Comparison of ENCODE assay signal across 1 cellular context in the genomic region with DNA sequence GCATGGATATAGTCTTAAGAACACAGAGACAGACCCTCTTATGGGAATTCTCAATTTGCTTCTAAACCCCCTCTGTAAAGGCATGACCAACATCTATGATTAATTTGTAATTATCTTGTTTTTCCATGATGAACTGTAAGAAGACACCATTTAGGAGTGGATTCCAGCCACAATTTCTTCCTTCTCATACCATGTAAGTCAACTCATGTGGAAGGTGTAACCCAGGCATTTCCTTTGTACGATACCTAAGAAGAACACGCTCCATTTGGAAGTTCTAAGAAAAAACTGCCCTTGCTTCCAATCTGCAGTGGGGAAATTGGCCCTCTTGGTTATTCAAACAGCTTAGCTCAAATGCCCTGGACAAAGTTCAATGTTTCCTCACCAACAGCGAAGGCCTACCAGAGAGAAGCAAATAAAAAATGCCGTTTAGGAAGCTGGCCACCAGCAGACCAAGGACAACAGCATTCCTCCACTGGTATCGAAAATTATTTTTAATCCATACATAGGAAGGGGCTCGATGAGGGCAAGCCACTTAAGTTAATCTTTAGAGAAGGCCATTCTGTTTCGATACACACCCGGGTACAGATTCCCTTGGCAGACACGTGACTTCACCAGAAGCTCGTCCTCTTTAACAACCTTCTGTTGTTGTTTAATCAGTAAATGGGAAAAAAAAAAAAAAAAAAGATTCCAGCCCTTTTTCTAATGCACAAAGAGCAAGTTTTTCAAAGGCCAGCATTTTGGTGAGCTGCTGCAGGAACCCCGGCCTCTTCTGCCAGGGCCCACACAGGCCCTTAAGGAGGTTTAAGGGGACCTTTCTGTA.
TF ChIP-seq lines count a peak whose summit lies in the region.

No MANE protein-coding gene starts in this region.

TF ChIP-seq in HepG2, 621 proteins besides CTCF, POLR2A, EP300 and RAD21 (continued from another document and continues in another):
- TF ChIP-seq, protein P1, sequence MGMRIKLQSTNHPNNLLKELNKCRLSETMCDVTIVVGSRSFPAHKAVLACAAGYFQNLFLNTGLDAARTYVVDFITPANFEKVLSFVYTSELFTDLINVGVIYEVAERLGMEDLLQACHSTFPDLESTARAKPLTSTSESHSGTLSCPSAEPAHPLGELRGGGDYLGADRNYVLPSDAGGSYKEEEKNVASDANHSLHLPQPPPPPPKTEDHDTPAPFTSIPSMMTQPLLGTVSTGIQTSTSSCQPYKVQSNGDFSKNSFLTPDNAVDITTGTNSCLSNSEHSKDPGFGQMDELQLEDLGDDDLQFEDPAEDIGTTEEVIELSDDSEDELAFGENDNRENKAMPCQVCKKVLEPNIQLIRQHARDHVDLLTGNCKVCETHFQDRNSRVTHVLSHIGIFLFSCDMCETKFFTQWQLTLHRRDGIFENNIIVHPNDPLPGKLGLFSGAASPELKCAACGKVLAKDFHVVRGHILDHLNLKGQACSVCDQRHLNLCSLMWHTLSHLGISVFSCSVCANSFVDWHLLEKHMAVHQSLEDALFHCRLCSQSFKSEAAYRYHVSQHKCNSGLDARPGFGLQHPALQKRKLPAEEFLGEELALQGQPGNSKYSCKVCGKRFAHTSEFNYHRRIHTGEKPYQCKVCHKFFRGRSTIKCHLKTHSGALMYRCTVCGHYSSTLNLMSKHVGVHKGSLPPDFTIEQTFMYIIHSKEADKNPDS (CRISPR knock-in tag; IDR thresholded peaks at IDR 0.05) = no peak
- peak; percentile 50 for TF ChIP-seq SMC3 (IDR thresholded peaks at IDR 0.05; ENCODE audit: low read length)
- no peak for TF ChIP-seq ZNF44 (CRISPR knock-in tag; IDR thresholded peaks at IDR 0.05)
- peak; percentile 11; the same call in 1 of the 2 replicates for TF ChIP-seq FOXJ3 (CRISPR knock-in tag; IDR thresholded peaks at IDR 0.05; ENCODE audit: borderline replicate concordance)
- TF ChIP-seq, protein P2, sequence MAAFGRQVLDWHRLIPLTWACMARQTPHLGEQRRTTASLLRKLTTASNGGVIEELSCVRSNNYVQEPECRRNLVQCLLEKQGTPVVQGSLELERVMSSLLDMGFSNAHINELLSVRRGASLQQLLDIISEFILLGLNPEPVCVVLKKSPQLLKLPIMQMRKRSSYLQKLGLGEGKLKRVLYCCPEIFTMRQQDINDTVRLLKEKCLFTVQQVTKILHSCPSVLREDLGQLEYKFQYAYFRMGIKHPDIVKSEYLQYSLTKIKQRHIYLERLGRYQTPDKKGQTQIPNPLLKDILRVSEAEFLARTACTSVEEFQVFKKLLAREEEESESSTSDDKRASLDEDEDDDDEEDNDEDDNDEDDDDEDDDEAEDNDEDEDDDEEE (CRISPR knock-in tag; IDR thresholded peaks at IDR 0.05) = no peak
- no peak for TF ChIP-seq CHCHD3 (CRISPR knock-in tag; IDR thresholded peaks at IDR 0.05)
- TF ChIP-seq SATB2 (CRISPR knock-in tag; IDR thresholded peaks at IDR 0.05) = no peak
- TF ChIP-seq, protein P3, sequence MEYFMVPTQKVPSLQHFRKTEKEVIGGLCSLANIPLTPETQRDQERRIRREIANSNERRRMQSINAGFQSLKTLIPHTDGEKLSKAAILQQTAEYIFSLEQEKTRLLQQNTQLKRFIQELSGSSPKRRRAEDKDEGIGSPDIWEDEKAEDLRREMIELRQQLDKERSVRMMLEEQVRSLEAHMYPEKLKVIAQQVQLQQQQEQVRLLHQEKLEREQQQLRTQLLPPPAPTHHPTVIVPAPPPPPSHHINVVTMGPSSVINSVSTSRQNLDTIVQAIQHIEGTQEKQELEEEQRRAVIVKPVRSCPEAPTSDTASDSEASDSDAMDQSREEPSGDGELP (IDR thresholded peaks at IDR 0.05; ENCODE audit: borderline replicate concordance, low read depth) = no peak
- peak; percentile 76; the same call in 1 of the 2 replicates for TF ChIP-seq RCOR2 (CRISPR knock-in tag; IDR thresholded peaks at IDR 0.05)
- TF ChIP-seq MTA3 (CRISPR knock-in tag; IDR thresholded peaks at IDR 0.05) = no peak
- TF ChIP-seq HNRNPH1 (optimal IDR thresholded peaks at IDR 0.05; ENCODE audit: low read depth, low read length) = no peak
- TF ChIP-seq ZNF101 (CRISPR knock-in tag; IDR thresholded peaks at IDR 0.05; ENCODE audit: borderline replicate concordance, low read depth) = no peak
- no peak for TF ChIP-seq ZNF883 (CRISPR knock-in tag; IDR thresholded peaks at IDR 0.05; ENCODE audit: not compliant biosample characterization)
- TF ChIP-seq NR2C2 (CRISPR knock-in tag; IDR thresholded peaks at IDR 0.05; ENCODE audit: borderline replicate concordance) = no peak
- TF ChIP-seq, protein P4, sequence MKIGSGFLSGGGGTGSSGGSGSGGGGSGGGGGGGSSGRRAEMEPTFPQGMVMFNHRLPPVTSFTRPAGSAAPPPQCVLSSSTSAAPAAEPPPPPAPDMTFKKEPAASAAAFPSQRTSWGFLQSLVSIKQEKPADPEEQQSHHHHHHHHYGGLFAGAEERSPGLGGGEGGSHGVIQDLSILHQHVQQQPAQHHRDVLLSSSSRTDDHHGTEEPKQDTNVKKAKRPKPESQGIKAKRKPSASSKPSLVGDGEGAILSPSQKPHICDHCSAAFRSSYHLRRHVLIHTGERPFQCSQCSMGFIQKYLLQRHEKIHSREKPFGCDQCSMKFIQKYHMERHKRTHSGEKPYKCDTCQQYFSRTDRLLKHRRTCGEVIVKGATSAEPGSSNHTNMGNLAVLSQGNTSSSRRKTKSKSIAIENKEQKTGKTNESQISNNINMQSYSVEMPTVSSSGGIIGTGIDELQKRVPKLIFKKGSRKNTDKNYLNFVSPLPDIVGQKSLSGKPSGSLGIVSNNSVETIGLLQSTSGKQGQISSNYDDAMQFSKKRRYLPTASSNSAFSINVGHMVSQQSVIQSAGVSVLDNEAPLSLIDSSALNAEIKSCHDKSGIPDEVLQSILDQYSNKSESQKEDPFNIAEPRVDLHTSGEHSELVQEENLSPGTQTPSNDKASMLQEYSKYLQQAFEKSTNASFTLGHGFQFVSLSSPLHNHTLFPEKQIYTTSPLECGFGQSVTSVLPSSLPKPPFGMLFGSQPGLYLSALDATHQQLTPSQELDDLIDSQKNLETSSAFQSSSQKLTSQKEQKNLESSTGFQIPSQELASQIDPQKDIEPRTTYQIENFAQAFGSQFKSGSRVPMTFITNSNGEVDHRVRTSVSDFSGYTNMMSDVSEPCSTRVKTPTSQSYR (CRISPR knock-in tag; IDR thresholded peaks at IDR 0.05; ENCODE audit: borderline replicate concordance) = peak; percentile 29; the same call in 1 of the 2 replicates
- TF ChIP-seq ZFP82 (CRISPR knock-in tag; IDR thresholded peaks at IDR 0.05; ENCODE audit: borderline replicate concordance) = no peak
- TF ChIP-seq ZNF598 (CRISPR knock-in tag; IDR thresholded peaks at IDR 0.05; ENCODE audit: borderline replicate concordance) = no peak
- TF ChIP-seq, protein P5, sequence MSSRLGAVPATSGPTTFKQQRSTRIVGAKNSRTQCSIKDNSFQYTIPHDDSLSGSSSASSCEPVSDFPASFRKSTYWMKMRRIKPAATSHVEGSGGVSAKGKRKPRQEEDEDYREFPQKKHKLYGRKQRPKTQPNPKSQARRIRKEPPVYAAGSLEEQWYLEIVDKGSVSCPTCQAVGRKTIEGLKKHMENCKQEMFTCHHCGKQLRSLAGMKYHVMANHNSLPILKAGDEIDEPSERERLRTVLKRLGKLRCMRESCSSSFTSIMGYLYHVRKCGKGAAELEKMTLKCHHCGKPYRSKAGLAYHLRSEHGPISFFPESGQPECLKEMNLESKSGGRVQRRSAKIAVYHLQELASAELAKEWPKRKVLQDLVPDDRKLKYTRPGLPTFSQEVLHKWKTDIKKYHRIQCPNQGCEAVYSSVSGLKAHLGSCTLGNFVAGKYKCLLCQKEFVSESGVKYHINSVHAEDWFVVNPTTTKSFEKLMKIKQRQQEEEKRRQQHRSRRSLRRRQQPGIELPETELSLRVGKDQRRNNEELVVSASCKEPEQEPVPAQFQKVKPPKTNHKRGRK (CRISPR knock-in tag; IDR thresholded peaks at IDR 0.05) = no peak
- TF ChIP-seq CREB1 (IDR thresholded peaks at IDR 0.05) = no peak
- TF ChIP-seq CREB1 (CRISPR knock-in tag; IDR thresholded peaks at IDR 0.05) = peak; percentile 40
- peak; percentile 53 for TF ChIP-seq ZFY (CRISPR knock-in tag; IDR thresholded peaks at IDR 0.05)
- TF ChIP-seq ZNF263 (CRISPR knock-in tag; IDR thresholded peaks at IDR 0.05) = no peak
- TF ChIP-seq, protein P6, sequence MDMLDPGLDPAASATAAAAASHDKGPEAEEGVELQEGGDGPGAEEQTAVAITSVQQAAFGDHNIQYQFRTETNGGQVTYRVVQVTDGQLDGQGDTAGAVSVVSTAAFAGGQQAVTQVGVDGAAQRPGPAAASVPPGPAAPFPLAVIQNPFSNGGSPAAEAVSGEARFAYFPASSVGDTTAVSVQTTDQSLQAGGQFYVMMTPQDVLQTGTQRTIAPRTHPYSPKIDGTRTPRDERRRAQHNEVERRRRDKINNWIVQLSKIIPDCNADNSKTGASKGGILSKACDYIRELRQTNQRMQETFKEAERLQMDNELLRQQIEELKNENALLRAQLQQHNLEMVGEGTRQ (IDR thresholded peaks at IDR 0.05; ENCODE audit: low read depth, low read length) = peak; percentile 59
- TF ChIP-seq, protein P6 (CRISPR knock-in tag; IDR thresholded peaks at IDR 0.05; ENCODE audit: borderline replicate concordance) = peak; percentile 60; the same call in 1 of the 2 replicates
- TF ChIP-seq CREM (IDR thresholded peaks at IDR 0.05) = peak; percentile 56; the same call in 1 of the 2 replicates
- no peak for TF ChIP-seq CREM (CRISPR knock-in tag; IDR thresholded peaks at IDR 0.05)
- TF ChIP-seq ZNF354B (CRISPR knock-in tag; IDR thresholded peaks at IDR 0.05) = no peak
- TF ChIP-seq ZNF30 (CRISPR knock-in tag; IDR thresholded peaks at IDR 0.05) = no peak
- TF ChIP-seq, protein P7, sequence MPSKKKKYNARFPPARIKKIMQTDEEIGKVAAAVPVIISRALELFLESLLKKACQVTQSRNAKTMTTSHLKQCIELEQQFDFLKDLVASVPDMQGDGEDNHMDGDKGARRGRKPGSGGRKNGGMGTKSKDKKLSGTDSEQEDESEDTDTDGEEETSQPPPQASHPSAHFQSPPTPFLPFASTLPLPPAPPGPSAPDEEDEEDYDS (CRISPR knock-in tag; IDR thresholded peaks at IDR 0.05) = peak; percentile 61
- peak; percentile 43; the same call in 1 of the 2 replicates for TF ChIP-seq SPEN (CRISPR knock-in tag; IDR thresholded peaks at IDR 0.05; ENCODE audit: low read depth)
- TF ChIP-seq, protein P8, sequence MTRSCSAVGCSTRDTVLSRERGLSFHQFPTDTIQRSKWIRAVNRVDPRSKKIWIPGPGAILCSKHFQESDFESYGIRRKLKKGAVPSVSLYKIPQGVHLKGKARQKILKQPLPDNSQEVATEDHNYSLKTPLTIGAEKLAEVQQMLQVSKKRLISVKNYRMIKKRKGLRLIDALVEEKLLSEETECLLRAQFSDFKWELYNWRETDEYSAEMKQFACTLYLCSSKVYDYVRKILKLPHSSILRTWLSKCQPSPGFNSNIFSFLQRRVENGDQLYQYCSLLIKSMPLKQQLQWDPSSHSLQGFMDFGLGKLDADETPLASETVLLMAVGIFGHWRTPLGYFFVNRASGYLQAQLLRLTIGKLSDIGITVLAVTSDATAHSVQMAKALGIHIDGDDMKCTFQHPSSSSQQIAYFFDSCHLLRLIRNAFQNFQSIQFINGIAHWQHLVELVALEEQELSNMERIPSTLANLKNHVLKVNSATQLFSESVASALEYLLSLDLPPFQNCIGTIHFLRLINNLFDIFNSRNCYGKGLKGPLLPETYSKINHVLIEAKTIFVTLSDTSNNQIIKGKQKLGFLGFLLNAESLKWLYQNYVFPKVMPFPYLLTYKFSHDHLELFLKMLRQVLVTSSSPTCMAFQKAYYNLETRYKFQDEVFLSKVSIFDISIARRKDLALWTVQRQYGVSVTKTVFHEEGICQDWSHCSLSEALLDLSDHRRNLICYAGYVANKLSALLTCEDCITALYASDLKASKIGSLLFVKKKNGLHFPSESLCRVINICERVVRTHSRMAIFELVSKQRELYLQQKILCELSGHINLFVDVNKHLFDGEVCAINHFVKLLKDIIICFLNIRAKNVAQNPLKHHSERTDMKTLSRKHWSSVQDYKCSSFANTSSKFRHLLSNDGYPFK (CRISPR knock-in tag; IDR thresholded peaks at IDR 0.05; ENCODE audit: borderline replicate concordance) = no peak
- no peak for TF ChIP-seq SMAD3 (CRISPR knock-in tag; IDR thresholded peaks at IDR 0.05)
- 0 out of 2 replicates have a peak, but pooled peaks have one; percentile 47 for TF ChIP-seq SALL2 (CRISPR knock-in tag; IDR thresholded peaks at IDR 0.05)
- TF ChIP-seq ZFX (CRISPR knock-in tag; IDR thresholded peaks at IDR 0.05; ENCODE audit: low read depth) = peak; percentile 74
- TF ChIP-seq PRMT3 (CRISPR knock-in tag; IDR thresholded peaks at IDR 0.05; ENCODE audit: borderline replicate concordance, low read depth) = no peak
- TF ChIP-seq, protein P9, sequence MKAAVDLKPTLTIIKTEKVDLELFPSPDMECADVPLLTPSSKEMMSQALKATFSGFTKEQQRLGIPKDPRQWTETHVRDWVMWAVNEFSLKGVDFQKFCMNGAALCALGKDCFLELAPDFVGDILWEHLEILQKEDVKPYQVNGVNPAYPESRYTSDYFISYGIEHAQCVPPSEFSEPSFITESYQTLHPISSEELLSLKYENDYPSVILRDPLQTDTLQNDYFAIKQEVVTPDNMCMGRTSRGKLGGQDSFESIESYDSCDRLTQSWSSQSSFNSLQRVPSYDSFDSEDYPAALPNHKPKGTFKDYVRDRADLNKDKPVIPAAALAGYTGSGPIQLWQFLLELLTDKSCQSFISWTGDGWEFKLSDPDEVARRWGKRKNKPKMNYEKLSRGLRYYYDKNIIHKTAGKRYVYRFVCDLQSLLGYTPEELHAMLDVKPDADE (CRISPR knock-in tag; IDR thresholded peaks at IDR 0.05) = no peak
- peak; percentile 35; the same call in 1 of the 2 replicates for TF ChIP-seq RAD51 (IDR thresholded peaks at IDR 0.05; ENCODE audit: borderline replicate concordance)
- peak; percentile 65; the same call in 1 of the 2 replicates for TF ChIP-seq KAT7 (CRISPR knock-in tag; IDR thresholded peaks at IDR 0.05; ENCODE audit: borderline replicate concordance)
- 0 out of 2 replicates have a peak, but pooled peaks have one; percentile 59 for TF ChIP-seq NAIF1 (CRISPR knock-in tag; IDR thresholded peaks at IDR 0.05; ENCODE audit: borderline replicate concordance)
- TF ChIP-seq, protein P10, sequence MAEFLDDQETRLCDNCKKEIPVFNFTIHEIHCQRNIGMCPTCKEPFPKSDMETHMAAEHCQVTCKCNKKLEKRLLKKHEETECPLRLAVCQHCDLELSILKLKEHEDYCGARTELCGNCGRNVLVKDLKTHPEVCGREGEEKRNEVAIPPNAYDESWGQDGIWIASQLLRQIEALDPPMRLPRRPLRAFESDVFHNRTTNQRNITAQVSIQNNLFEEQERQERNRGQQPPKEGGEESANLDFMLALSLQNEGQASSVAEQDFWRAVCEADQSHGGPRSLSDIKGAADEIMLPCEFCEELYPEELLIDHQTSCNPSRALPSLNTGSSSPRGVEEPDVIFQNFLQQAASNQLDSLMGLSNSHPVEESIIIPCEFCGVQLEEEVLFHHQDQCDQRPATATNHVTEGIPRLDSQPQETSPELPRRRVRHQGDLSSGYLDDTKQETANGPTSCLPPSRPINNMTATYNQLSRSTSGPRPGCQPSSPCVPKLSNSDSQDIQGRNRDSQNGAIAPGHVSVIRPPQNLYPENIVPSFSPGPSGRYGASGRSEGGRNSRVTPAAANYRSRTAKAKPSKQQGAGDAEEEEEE (CRISPR knock-in tag; IDR thresholded peaks at IDR 0.05; ENCODE audit: borderline replicate concordance) = 0 out of 2 replicates have a peak, but pooled peaks have one; percentile 52
- TF ChIP-seq MEF2D (CRISPR knock-in tag; IDR thresholded peaks at IDR 0.05) = 0 out of 2 replicates have a peak, but pooled peaks have one; percentile 4
- TF ChIP-seq STAG1 (CRISPR knock-in tag; IDR thresholded peaks at IDR 0.05) = 0 out of 2 replicates have a peak, but pooled peaks have one; percentile 23
- no peak for TF ChIP-seq ZNF232 (CRISPR knock-in tag; IDR thresholded peaks at IDR 0.05; ENCODE audit: borderline replicate concordance)
